In the genomic region with DNA sequence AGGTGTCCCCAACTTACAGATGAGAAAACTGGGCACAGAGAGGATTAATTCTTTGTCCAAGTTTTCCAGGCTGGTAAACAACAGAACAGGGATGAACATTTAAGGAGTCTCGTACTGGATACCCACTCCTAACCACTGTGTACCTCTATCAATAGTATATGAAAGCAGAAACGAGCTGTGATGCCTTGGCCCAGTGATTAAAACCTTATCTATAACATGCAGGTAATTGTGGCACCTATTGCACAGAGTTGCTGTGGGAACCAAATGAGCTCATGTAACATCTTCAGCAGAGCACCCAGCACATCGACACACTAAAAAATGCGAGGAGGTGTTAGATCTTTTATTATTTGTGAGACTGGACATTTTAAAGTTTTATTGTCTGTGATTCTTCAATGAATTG, we compare ENCODE assay signal across 21 cellular contexts. TPM values are rescaled to one million over a fixed set of nuclear protein-coding genes. Genes with fewer than 3 reads are reported as not detected.
DNase-seq lines count a peak whose midpoint lies in the region; ATAC-seq and TF ChIP-seq lines count a peak whose summit lies in the region.
"Had no signal": no experiment of that assay in that cellular context is flagged by ENCODE, and none has a peak within 500 bp of the region (broad histone marks: within the 10 kb centered on the region; RNA-seq: fewer than 3 reads in every experiment).

No MANE protein-coding gene starts in this region.

- no peak overlapping the region for H3K27ac Mint-ChIP-seq in stimulated activated naive CD8-positive, alpha-beta T cell treated with anti-CD3 and anti-CD28 coated beads, Interleukin-15, Interleukin-2, amounts not matched to agents 100 ng/mL and 50 ng/mL, for 24 hours
- H3K27ac Mint-ChIP-seq in activated T-helper 1 cell treated with anti-CD3 and anti-CD28 coated beads, Interleukin-12 subunit alpha, Interleukin-12 subunit beta, Interleukin-2, Interleukin-4 antibody, amounts not matched to agents 30 ng/mL and 10 ng/mL and 1 ng/mL, durations not matched to agents 14 hours and 24 hours and 36 hours: no peak overlapping the region
- H3K27ac Mint-ChIP-seq: progenitor cell of endocrine pancreas; T-helper 1 cell treated with Interleukin-12 subunit alpha and Interleukin-12 subunit beta and Interleukin-4 antibody, amounts not matched to agents 30 μg/mL and 1 μg/mL, for 36 hours had no signal

- H3K4me1 Mint-ChIP-seq in stimulated activated naive CD8-positive, alpha-beta T cell treated with anti-CD3 and anti-CD28 coated beads, Interleukin-15, Interleukin-2, amounts not matched to agents 100 ng/mL and 50 ng/mL, for 24 hours (ENCODE audit: low read depth): peaks cover 68% of the 10 kb centered on the region
- peaks cover 70% of the 10 kb centered on the region for H3K4me1 Mint-ChIP-seq in activated T-helper 1 cell treated with anti-CD3 and anti-CD28 coated beads, Interleukin-12 subunit alpha, Interleukin-12 subunit beta, Interleukin-2, Interleukin-4 antibody, amounts not matched to agents 30 ng/mL and 10 ng/mL and 1 ng/mL, durations not matched to agents 14 hours and 24 hours and 36 hours (ENCODE audit: low read depth)

- no peak for TF ChIP-seq CTCF in WERI-Rb-1 (IDR thresholded peaks at IDR 0.05; ENCODE audit: low read depth, low read length)
- TF ChIP-seq CTCF in GM10266 (IDR thresholded peaks at IDR 0.05; ENCODE audit: control insufficient read depth, insufficient read depth, low read depth, missing control alignments): no peak

- H3K9ac ChIP-seq in mucosa of rectum (ENCODE audit: low read depth in 1 of 2, low read length in 2 of 2): no peak overlapping the region
- H3K9ac ChIP-seq: KMS-11 had no signal

- H3K4me3 ChIP-seq in mucosa of rectum (ENCODE audit: low read length in 2 of 2) (peak overlapping the region; percentile 31 to 71), WERI-Rb-1 (ENCODE audit: low read depth, low read length) (no peak overlapping the region)
- H3K4me3 ChIP-seq: hepatocyte had no signal

- ATAC-seq in stimulated activated naive CD8-positive, alpha-beta T cell treated with anti-CD3 and anti-CD28 coated beads, Interleukin-15, Interleukin-2, amounts not matched to agents 100 U/mL and 50 U/mL, for 24 hours: no peak
- ATAC-seq: left colon had no signal

- H3K27me3 ChIP-seq in mucosa of rectum (ENCODE audit: control insufficient read depth in 2 of 2, insufficient read depth in 2 of 2, low read length in 2 of 2) (no peaks in the 10 kb centered on the region), WERI-Rb-1 (ENCODE audit: insufficient read depth, low read depth, severe bottlenecking) (peaks cover 14% of the 10 kb centered on the region)

- intact Hi-C loops in activated T-helper 1 cell treated with anti-CD3 and anti-CD28 coated beads, Interleukin-12 subunit alpha, Interleukin-12 subunit beta, Interleukin-2, Interleukin-4 antibody, amounts not matched to agents 30 ng/mL and 10 ng/mL and 1 ng/mL, durations not matched to agents 14 hours and 24 hours and 36 hours (cut with micrococcal nuclease): no loop called here

- H3K36me3 ChIP-seq in mucosa of rectum (ENCODE audit: control insufficient read depth in 2 of 2, insufficient read depth in 2 of 2, low read length in 2 of 2) (no peaks in the 10 kb centered on the region), WERI-Rb-1 (no peaks in the 10 kb centered on the region)

- H3K9me3 Mint-ChIP-seq in stimulated activated naive CD8-positive, alpha-beta T cell treated with anti-CD3 and anti-CD28 coated beads, Interleukin-15, Interleukin-2, amounts not matched to agents 100 ng/mL and 50 ng/mL, for 24 hours: no peaks in the 10 kb centered on the region
- H3K9me3 Mint-ChIP-seq in activated T-helper 1 cell treated with anti-CD3 and anti-CD28 coated beads, Interleukin-12 subunit alpha, Interleukin-12 subunit beta, Interleukin-2, Interleukin-4 antibody, amounts not matched to agents 30 ng/mL and 10 ng/mL and 1 ng/mL, durations not matched to agents 14 hours and 24 hours and 36 hours: no peaks in the 10 kb centered on the region
- H3K9me3 Mint-ChIP-seq: T-helper 1 cell treated with Interleukin-12 subunit alpha and Interleukin-12 subunit beta and Interleukin-4 antibody, amounts not matched to agents 30 μg/mL and 1 μg/mL, for 36 hours had no signal

- H3K4me3 Mint-ChIP-seq in stimulated activated naive CD8-positive, alpha-beta T cell treated with anti-CD3 and anti-CD28 coated beads, Interleukin-15, Interleukin-2, amounts not matched to agents 100 ng/mL and 50 ng/mL, for 24 hours: peak overlapping the region; percentile 79
- H3K4me3 Mint-ChIP-seq in activated T-helper 1 cell treated with anti-CD3 and anti-CD28 coated beads, Interleukin-12 subunit alpha, Interleukin-12 subunit beta, Interleukin-2, Interleukin-4 antibody, amounts not matched to agents 30 ng/mL and 10 ng/mL and 1 ng/mL, durations not matched to agents 14 hours and 24 hours and 36 hours: peak overlapping the region; percentile 71

- H3K27ac ChIP-seq in mucosa of rectum (ENCODE audit: low read depth in 2 of 2, low read length in 2 of 2) (peak overlapping the region in 1 of 2 donors; percentile 18), WERI-Rb-1 (no peak overlapping the region)
- H3K27ac ChIP-seq: hepatocyte, KMS-11 had no signal

- no peak for DNase-seq in stimulated activated naive CD8-positive, alpha-beta T cell treated with anti-CD3 and anti-CD28 coated beads, Interleukin-15, Interleukin-2, amounts not matched to agents 100 U/mL and 50 U/mL, for 24 hours
- DNase-seq in activated T-helper 1 cell treated with anti-CD3 and anti-CD28 coated beads, Interleukin-12 subunit alpha, Interleukin-12 subunit beta, Interleukin-2, Interleukin-4 antibody, amounts not matched to agents 30 ng/mL and 10 ng/mL and 1 ng/mL, durations not matched to agents 14 hours and 24 hours and 36 hours (ENCODE audit: low spot score): no peak
- DNase-seq in WERI-Rb-1 (no peak), SKM-1 (lab: John Stamatoyannopoulos, UW; ENCODE audit: unreplicated experiment) (no peak), GM10266 (ENCODE audit: extremely low spot score) (no peak), nucleus accumbens (lab: John Stamatoyannopoulos, UW) (no peak)
- DNase-seq: activated CD4-positive, alpha-beta T cell treated with anti-CD3 and anti-CD28 coated beads for 4 hours; left colon; NCI-H1105 treated with DMSO at 0.1 percent for 48 hours; NCI-H2171; NK-92 treated with Interleukin-12 subunit alpha and Interleukin-12 subunit beta, amount 100 ng/mL, for 24 hours; stimulated activated CD4-positive, alpha-beta T cell treated with anti-CD3 and anti-CD28 coated beads, Interleukin-12 subunit alpha, Interleukin-12 subunit beta, amount 100 ng/mL, for 4 hours had no signal

- peaks cover 33% of the 10 kb centered on the region for H3K27me3 Mint-ChIP-seq in stimulated activated naive CD8-positive, alpha-beta T cell treated with anti-CD3 and anti-CD28 coated beads, Interleukin-15, Interleukin-2, amounts not matched to agents 100 ng/mL and 50 ng/mL, for 24 hours
- peaks cover 16% of the 10 kb centered on the region for H3K27me3 Mint-ChIP-seq in activated T-helper 1 cell treated with anti-CD3 and anti-CD28 coated beads, Interleukin-12 subunit alpha, Interleukin-12 subunit beta, Interleukin-2, Interleukin-4 antibody, amounts not matched to agents 30 ng/mL and 10 ng/mL and 1 ng/mL, durations not matched to agents 14 hours and 24 hours and 36 hours (ENCODE audit: insufficient read depth)

- peaks cover 4 to 14% of the 10 kb centered on the region in 2 donors for H3K4me1 ChIP-seq in mucosa of rectum (ENCODE audit: control insufficient read depth in 2 of 2, insufficient read depth in 2 of 2, low read length in 2 of 2)

- no peaks in the 10 kb centered on the region for H3K36me3 Mint-ChIP-seq in stimulated activated naive CD8-positive, alpha-beta T cell treated with anti-CD3 and anti-CD28 coated beads, Interleukin-15, Interleukin-2, amounts not matched to agents 100 ng/mL and 50 ng/mL, for 24 hours (ENCODE audit: low read depth)
- H3K36me3 Mint-ChIP-seq in activated T-helper 1 cell treated with anti-CD3 and anti-CD28 coated beads, Interleukin-12 subunit alpha, Interleukin-12 subunit beta, Interleukin-2, Interleukin-4 antibody, amounts not matched to agents 30 ng/mL and 10 ng/mL and 1 ng/mL, durations not matched to agents 14 hours and 24 hours and 36 hours (ENCODE audit: low read depth): peaks cover 3% of the 10 kb centered on the region

- H3K9me3 ChIP-seq in mucosa of rectum (ENCODE audit: control insufficient read depth in 2 of 2, low read length in 2 of 2): no peaks in the 10 kb centered on the region
- no peaks in the 10 kb centered on the region for H3K9me3 ChIP-seq in WERI-Rb-1 (ENCODE audit: severe bottlenecking)

RNA-seq across cellular contexts. Expression of a gene that starts 1.6 kb away (rescaled TPM):
- 16.2 and 16.7 TPM in 2 replicates for total RNA-seq in activated T-helper 1 cell treated with anti-CD3 and anti-CD28 coated beads, Interleukin-12 subunit alpha, Interleukin-12 subunit beta, Interleukin-2, Interleukin-4 antibody, amounts not matched to agents 30 ng/mL and 10 ng/mL and 1 ng/mL, durations not matched to agents 14 hours and 24 hours and 36 hours
- total RNA-seq: fibroblast of lung, progenitor cell of endocrine pancreas had no signal

RNA-seq across cellular contexts. Expression of a gene that starts 52.8 kb away (rescaled TPM):
- not detected in 2 replicates for total RNA-seq in activated T-helper 1 cell treated with anti-CD3 and anti-CD28 coated beads, Interleukin-12 subunit alpha, Interleukin-12 subunit beta, Interleukin-2, Interleukin-4 antibody, amounts not matched to agents 30 ng/mL and 10 ng/mL and 1 ng/mL, durations not matched to agents 14 hours and 24 hours and 36 hours
- total RNA-seq: dermis microvascular lymphatic vessel endothelial cell, fibroblast of lung, hepatocyte, left colon, progenitor cell of endocrine pancreas, subcutaneous adipose tissue had no signal
